ENCODE assay signal across 23 cellular contexts in the genomic region with DNA sequence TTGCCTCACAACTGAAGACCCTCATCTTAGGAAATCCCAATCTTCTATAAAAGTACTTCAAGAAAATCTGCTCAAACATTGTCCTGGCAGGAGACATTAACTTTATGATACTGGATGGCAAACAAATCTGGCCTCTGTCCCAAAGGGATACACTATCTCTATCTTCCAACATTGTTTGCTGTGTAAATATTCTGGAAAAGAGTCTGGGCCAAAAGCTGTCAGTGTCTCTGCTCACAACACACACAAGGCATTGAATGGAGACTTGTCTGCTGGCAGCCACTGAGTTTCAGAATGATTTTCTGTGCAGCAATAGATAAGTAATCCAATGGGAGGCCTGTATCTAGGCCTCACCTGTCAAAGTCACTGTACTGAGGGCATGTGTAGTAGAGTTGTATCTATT.
"Had no signal": no experiment of that assay in that cellular context is flagged by ENCODE, and none has a peak within 500 bp of the region (broad histone marks: within the 10 kb centered on the region; RNA-seq: fewer than 3 reads in every experiment).

No MANE protein-coding gene starts in this region.

- ATAC-seq: activated CD4-positive, CD25-positive, alpha-beta regulatory T cell treated with anti-CD3 and anti-CD28 coated beads, Interleukin-2, amount 50 U/mL, for 24 hours; activated CD8-positive, alpha-beta T cell treated with anti-CD3 and anti-CD28 coated beads, Interleukin-2, amount 10 ng/mL, durations not matched to agents 7 days and 5 days; activated T-helper 17 cell treated with anti-CD3 and anti-CD28 coated beads, Interleukin-2, amount 50 U/mL, for 72 hours had no signal

- H3K9me3 ChIP-seq: MG63, Peyer's patch had no signal

- H3K4me3 ChIP-seq: MG63, Peyer's patch had no signal

- H3K9ac ChIP-seq: KMS-11 had no signal

- H3K27ac ChIP-seq: KMS-11, Peyer's patch, RWPE1 had no signal

- H3K27me3 ChIP-seq: MG63, Peyer's patch had no signal

- H3K36me3 ChIP-seq: MG63, Peyer's patch had no signal

- H3K4me1 ChIP-seq: Peyer's patch had no signal

- DNase-seq: activated CD4-positive, alpha-beta T cell treated with anti-CD3 and anti-CD28 coated beads for 48 hours; activated CD4-positive, alpha-beta T cell treated with anti-CD3 and anti-CD28 coated beads, Interleukin-2, amount 50 U/mL, for 4 hours; activated CD8-positive, alpha-beta T cell treated with anti-CD3 and anti-CD28 coated beads, Interleukin-2, amount 10 ng/mL, durations not matched to agents 7 days and 5 days; activated gamma-delta T cell treated with Interleukin-2 at 50 U/mL for 16 hours; activated naive CD4-positive, alpha-beta T cell treated with anti-CD3 and anti-CD28 coated beads, Interleukin-2, amount 10 ng/mL, durations not matched to agents 7 days and 5 days; activated naive CD8-positive, alpha-beta T cell treated with anti-CD3 and anti-CD28 coated beads for 36 hours; activated T-cell treated with anti-CD3 and anti-CD28 coated beads, Interleukin-2, amount 50 U/mL, for 48 hours; cerebellar nuclear complex; MG63; MV-4-11; NCI-H1092 treated with DMSO at 0.1 percent for 48 hours; NCI-H1417 treated with DMSO at 0.1 percent for 48 hours; NCI-H1694; NCI-H2227 treated with DMSO at 0.1 percent for 48 hours; NCI-H446 treated with DMSO at 0.1 percent for 48 hours; NCI-H524 treated with DMSO at 0.1 percent for 48 hours; NCI-H774; Peyer's patch; Right ventricle myocardium superior had no signal
